1 cellular context compared by ENCODE assay signal in the genomic region with DNA sequence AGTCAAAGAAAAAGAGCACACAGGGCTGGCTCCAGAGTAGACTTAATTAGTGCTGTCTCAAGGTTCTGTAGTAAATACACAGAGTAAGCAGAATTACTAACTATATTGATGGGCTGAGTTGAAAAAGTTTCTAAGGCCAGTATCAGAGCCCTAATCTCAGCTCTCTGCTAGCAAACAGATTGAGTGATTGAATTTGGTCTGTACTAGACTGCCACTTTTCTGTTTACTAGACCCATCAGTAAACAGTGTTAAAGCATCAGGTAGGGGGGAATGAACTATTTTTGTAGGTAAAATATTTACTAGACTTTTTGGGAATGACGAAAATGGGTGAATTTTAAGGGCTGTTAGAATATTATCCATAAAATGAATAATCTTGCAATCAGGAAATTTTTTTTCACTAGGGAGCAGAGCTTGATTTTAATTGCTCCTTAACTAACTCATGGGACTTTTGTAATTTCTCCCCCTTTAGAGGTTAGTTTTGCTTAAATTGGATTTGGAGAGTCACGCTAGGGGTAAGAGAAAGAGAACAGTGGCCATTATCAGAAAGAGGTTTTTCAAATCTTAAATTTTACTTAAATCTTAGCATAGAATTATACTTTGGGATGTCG.
TF ChIP-seq lines count a peak whose summit lies in the region.

No MANE protein-coding gene starts in this region.

TF ChIP-seq in GM12878, 131 proteins besides CTCF, POLR2A, EP300 and RAD21:
- TF ChIP-seq, protein P1, sequence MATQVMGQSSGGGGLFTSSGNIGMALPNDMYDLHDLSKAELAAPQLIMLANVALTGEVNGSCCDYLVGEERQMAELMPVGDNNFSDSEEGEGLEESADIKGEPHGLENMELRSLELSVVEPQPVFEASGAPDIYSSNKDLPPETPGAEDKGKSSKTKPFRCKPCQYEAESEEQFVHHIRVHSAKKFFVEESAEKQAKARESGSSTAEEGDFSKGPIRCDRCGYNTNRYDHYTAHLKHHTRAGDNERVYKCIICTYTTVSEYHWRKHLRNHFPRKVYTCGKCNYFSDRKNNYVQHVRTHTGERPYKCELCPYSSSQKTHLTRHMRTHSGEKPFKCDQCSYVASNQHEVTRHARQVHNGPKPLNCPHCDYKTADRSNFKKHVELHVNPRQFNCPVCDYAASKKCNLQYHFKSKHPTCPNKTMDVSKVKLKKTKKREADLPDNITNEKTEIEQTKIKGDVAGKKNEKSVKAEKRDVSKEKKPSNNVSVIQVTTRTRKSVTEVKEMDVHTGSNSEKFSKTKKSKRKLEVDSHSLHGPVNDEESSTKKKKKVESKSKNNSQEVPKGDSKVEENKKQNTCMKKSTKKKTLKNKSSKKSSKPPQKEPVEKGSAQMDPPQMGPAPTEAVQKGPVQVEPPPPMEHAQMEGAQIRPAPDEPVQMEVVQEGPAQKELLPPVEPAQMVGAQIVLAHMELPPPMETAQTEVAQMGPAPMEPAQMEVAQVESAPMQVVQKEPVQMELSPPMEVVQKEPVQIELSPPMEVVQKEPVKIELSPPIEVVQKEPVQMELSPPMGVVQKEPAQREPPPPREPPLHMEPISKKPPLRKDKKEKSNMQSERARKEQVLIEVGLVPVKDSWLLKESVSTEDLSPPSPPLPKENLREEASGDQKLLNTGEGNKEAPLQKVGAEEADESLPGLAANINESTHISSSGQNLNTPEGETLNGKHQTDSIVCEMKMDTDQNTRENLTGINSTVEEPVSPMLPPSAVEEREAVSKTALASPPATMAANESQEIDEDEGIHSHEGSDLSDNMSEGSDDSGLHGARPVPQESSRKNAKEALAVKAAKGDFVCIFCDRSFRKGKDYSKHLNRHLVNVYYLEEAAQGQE (IDR thresholded peaks at IDR 0.05; ENCODE audit: low read depth, low read length) = no peak
- TF ChIP-seq ZBED1 (IDR thresholded peaks at IDR 0.05; ENCODE audit: borderline replicate concordance) = no peak
- no peak for TF ChIP-seq SUZ12 (IDR thresholded peaks at IDR 0.05; ENCODE audit: unreplicated experiment)
- no peak for TF ChIP-seq POU2F2 (IDR thresholded peaks at IDR 0.05; ENCODE audit: borderline replicate concordance, low read depth, low read length)
- TF ChIP-seq ZNF622 (IDR thresholded peaks at IDR 0.05) = no peak
- no peak for TF ChIP-seq ZNF217 (IDR thresholded peaks at IDR 0.05)
- TF ChIP-seq NR2F1 (conservative IDR thresholded peaks at IDR 0.05) = no peak
- no peak for TF ChIP-seq RB1 (IDR thresholded peaks at IDR 0.05; ENCODE audit: borderline replicate concordance)
- TF ChIP-seq MEF2B (IDR thresholded peaks at IDR 0.05; ENCODE audit: partially characterized antibody, poor library complexity, severe bottlenecking) = no peak
- TF ChIP-seq PAX8 (IDR thresholded peaks at IDR 0.05) = no peak
- TF ChIP-seq, protein P2, sequence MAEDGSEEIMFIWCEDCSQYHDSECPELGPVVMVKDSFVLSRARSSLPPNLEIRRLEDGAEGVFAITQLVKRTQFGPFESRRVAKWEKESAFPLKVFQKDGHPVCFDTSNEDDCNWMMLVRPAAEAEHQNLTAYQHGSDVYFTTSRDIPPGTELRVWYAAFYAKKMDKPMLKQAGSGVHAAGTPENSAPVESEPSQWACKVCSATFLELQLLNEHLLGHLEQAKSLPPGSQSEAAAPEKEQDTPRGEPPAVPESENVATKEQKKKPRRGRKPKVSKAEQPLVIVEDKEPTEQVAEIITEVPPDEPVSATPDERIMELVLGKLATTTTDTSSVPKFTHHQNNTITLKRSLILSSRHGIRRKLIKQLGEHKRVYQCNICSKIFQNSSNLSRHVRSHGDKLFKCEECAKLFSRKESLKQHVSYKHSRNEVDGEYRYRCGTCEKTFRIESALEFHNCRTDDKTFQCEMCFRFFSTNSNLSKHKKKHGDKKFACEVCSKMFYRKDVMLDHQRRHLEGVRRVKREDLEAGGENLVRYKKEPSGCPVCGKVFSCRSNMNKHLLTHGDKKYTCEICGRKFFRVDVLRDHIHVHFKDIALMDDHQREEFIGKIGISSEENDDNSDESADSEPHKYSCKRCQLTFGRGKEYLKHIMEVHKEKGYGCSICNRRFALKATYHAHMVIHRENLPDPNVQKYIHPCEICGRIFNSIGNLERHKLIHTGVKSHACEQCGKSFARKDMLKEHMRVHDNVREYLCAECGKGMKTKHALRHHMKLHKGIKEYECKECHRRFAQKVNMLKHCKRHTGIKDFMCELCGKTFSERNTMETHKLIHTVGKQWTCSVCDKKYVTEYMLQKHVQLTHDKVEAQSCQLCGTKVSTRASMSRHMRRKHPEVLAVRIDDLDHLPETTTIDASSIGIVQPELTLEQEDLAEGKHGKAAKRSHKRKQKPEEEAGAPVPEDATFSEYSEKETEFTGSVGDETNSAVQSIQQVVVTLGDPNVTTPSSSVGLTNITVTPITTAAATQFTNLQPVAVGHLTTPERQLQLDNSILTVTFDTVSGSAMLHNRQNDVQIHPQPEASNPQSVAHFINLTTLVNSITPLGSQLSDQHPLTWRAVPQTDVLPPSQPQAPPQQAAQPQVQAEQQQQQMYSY (CRISPR knock-in tag; IDR thresholded peaks at IDR 0.05) = no peak
- no peak for TF ChIP-seq YBX1 (IDR thresholded peaks at IDR 0.05)
- no peak for TF ChIP-seq SREBF1 (IDR thresholded peaks at IDR 0.05; ENCODE audit: low read length)
- no peak for TF ChIP-seq SPI1 (IDR thresholded peaks at IDR 0.05; ENCODE audit: borderline replicate concordance, insufficient read depth, low read depth, low read length)
TF ChIP-seq in GM12878: peak in this region for 0.
